In the genomic region with DNA sequence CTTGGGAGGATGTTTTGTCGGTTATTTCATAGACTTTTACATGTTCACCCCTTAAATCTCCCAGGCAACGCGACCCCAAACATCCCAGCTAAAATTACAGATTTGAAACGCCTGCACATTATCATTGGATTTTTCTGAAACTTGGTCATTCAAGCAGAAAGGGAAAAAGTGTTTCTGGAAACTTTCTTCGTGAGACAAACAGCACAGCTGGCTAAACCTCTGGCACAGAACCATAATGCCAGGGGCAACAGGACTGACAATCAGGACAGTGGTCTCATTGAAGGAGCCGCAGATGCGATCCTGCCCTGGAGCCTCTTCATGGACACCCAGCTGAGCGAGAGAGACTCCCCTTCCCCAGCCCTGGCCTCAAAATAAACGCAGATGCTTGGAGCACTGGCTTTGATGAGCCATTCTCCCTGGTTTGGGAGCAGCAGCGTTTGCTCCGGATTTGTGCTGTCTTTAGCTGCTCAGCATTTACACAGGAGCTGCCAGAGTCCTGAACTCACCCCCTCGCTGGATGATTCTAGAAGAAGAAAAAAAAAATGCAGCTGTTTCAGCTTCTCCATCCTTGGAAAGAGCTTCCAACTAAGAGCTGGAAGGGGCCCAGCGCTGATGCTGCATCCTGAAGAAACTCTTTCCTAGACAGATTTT, we compare ENCODE assay signal across 1 cellular context.
TF ChIP-seq lines count a peak whose summit lies in the region.

No MANE protein-coding gene starts in this region.

TF ChIP-seq in A549, 52 proteins besides CTCF, POLR2A, EP300 and RAD21 (continued from another document):
- TF ChIP-seq, protein P1, sequence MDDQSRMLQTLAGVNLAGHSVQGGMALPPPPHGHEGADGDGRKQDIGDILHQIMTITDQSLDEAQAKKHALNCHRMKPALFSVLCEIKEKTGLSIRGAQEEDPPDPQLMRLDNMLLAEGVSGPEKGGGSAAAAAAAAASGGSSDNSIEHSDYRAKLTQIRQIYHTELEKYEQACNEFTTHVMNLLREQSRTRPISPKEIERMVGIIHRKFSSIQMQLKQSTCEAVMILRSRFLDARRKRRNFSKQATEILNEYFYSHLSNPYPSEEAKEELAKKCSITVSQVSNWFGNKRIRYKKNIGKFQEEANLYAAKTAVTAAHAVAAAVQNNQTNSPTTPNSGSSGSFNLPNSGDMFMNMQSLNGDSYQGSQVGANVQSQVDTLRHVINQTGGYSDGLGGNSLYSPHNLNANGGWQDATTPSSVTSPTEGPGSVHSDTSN (IDR thresholded peaks at IDR 0.05): no peak
- TF ChIP-seq NR3C1 (IDR thresholded peaks at IDR 0.05) (no peak), ZNF302 (CRISPR knock-in tag; IDR thresholded peaks at IDR 0.05) (no peak)
